In genomic region chr5:148385094-148385493, GRCh38 we compare ENCODE assay signal across 11 cellular contexts. TPM values are rescaled to one million over a fixed set of nuclear protein-coding genes. Genes with fewer than 3 reads are reported as not detected.
A peak's percentile ranks its signal among the peaks of the same experiment; 100 is the strongest.
DNase-seq lines count a peak whose midpoint lies in the region; ATAC-seq and TF ChIP-seq lines count a peak whose summit lies in the region.
"Had no signal": no experiment of that assay in that cellular context is flagged by ENCODE, and none has a peak within 500 bp of the region (broad histone marks: within the 10 kb centered on the region; RNA-seq: fewer than 3 reads in every experiment).

No MANE protein-coding gene starts in this region.

- DNase-seq in GM23248 (no peak), endodermal cell (no peak), osteocyte (ENCODE audit: extremely low spot score, unreplicated experiment) (no peak)
- DNase-seq: head of caudate nucleus, SJCRH30, testis had no signal

- peak overlapping the region; percentile 93 for H3K4me3 ChIP-seq in GM23248
- H3K4me3 ChIP-seq in OCI-LY1 (ENCODE audit: low read depth, low read length, poor library complexity, severe bottlenecking): peak overlapping the region; percentile 85
- peak overlapping the region; percentile 95 for H3K4me3 ChIP-seq in endodermal cell (ENCODE audit: low read length)

- H3K27ac Mint-ChIP-seq in endodermal cell: peak overlapping the region; percentile 97
- H3K27ac Mint-ChIP-seq in osteocyte (ENCODE audit: unreplicated experiment): peak overlapping the region; percentile 42

- peaks cover 42% of the 10 kb centered on the region for H3F3A ChIP-seq in GM23248 (ENCODE audit: insufficient read depth)
- H3F3A ChIP-seq in OCI-LY1 (ENCODE audit: insufficient read depth, low read length): no peaks in the 10 kb centered on the region

- H3K9me3 ChIP-seq in GM23248 (ENCODE audit: low read depth) (no peaks in the 10 kb centered on the region), OCI-LY1 (ENCODE audit: low read length) (no peaks in the 10 kb centered on the region), endodermal cell (ENCODE audit: control insufficient read depth, low read length) (no peaks in the 10 kb centered on the region)
- H3K9me3 ChIP-seq: SJCRH30, testis had no signal

- H3K79me2 ChIP-seq in GM23248 (ENCODE audit: insufficient read depth) (peaks cover 67% of the 10 kb centered on the region), OCI-LY1 (ENCODE audit: insufficient read depth, low read length) (peaks cover 44% of the 10 kb centered on the region)

- H2AFZ ChIP-seq in GM23248 (no peak overlapping the region), OCI-LY1 (ENCODE audit: low read length) (no peak overlapping the region)

- no peak for TF ChIP-seq CTCF in OCI-LY1 (IDR thresholded peaks at IDR 0.05; ENCODE audit: low read length)
- TF ChIP-seq CTCF in endodermal cell (conservative IDR thresholded peaks at IDR 0.05): no peak
- no peak for TF ChIP-seq CTCF in osteocyte (IDR thresholded peaks at IDR 0.05)

- H3K27ac ChIP-seq in GM23248 (peak overlapping the region; percentile 80), OCI-LY1 (ENCODE audit: low read depth, low read length, poor library complexity, severe bottlenecking) (no peak overlapping the region), endodermal cell (ENCODE audit: low read depth, low read length) (no peak overlapping the region)

- H3K4me1 ChIP-seq in GM23248 (ENCODE audit: insufficient read depth) (peaks cover 50% of the 10 kb centered on the region), OCI-LY1 (ENCODE audit: insufficient read depth, low read length, severe bottlenecking) (peaks cover 31% of the 10 kb centered on the region), endodermal cell (ENCODE audit: control insufficient read depth, insufficient read depth, low read length) (no peaks in the 10 kb centered on the region)

- H3K4me3 Mint-ChIP-seq in endodermal cell: peak overlapping the region; percentile 92
- H3K4me3 Mint-ChIP-seq in osteocyte (ENCODE audit: unreplicated experiment): peak overlapping the region; percentile 85

- H3K27me3 ChIP-seq in GM23248 (replicated peaks; ENCODE audit: insufficient read depth) (no peaks in the 10 kb centered on the region), OCI-LY1 (ENCODE audit: insufficient read depth, low read length) (no peaks in the 10 kb centered on the region), endodermal cell (ENCODE audit: control insufficient read depth, insufficient read depth, low read length, poor library complexity, severe bottlenecking) (no peaks in the 10 kb centered on the region)
- H3K27me3 ChIP-seq: SJCRH30, testis had no signal

- H3K4me2 ChIP-seq in GM23248 (ENCODE audit: unreplicated experiment) (peak overlapping the region; percentile 98), OCI-LY1 (ENCODE audit: low read length) (peak overlapping the region; percentile 95)

- H3K9me3 Mint-ChIP-seq in endodermal cell: no peaks in the 10 kb centered on the region
- H3K9me3 Mint-ChIP-seq in osteocyte (ENCODE audit: unreplicated experiment): no peaks in the 10 kb centered on the region

- 94 to 97% methylated on average over 1 of the region's 1 CpG for WGBS in GM23248 (ENCODE audit: low coverage in 1 of 2, low lambda C conversion rate in 2 of 2, missing lambda C conversion rate in 2 of 2), 2 experiments
- no CpG with 5 or more reads among the region's 1 CpG for whole genome bisulfite sequencing in endodermal cell (ENCODE audit: insufficient coverage in 1 of 2, insufficient read length in 1 of 2), 2 experiments

- peak overlapping the region; percentile 96 for H3K9ac ChIP-seq in GM23248
- H3K9ac ChIP-seq in OCI-LY1 (ENCODE audit: low read length): peak overlapping the region; percentile 83; the same call in 1 of the 2 replicates
- H3K9ac ChIP-seq in endodermal cell (ENCODE audit: extremely low read depth, low read length, poor library complexity, severe bottlenecking): peak overlapping the region; percentile 97

- H3K36me3 ChIP-seq in GM23248 (ENCODE audit: low read depth) (no peaks in the 10 kb centered on the region), OCI-LY1 (ENCODE audit: insufficient read depth, low read length) (peaks cover 22% of the 10 kb centered on the region; the same call in 1 of the 2 replicates), endodermal cell (ENCODE audit: control insufficient read depth, insufficient read depth, low read length) (peaks cover 16% of the 10 kb centered on the region)
- H3K36me3 ChIP-seq: SJCRH30 had no signal

- H3K9me2 ChIP-seq in GM23248 (ENCODE audit: insufficient read depth) (no peaks in the 10 kb centered on the region), OCI-LY1 (ENCODE audit: low read depth, low read length) (no peaks in the 10 kb centered on the region)

- no peaks in the 10 kb centered on the region for H3K27me3 Mint-ChIP-seq in endodermal cell (ENCODE audit: insufficient read depth)
- H3K27me3 Mint-ChIP-seq in osteocyte (ENCODE audit: unreplicated experiment): no peaks in the 10 kb centered on the region

- H3K4me1 Mint-ChIP-seq in endodermal cell (peaks cover 28% of the 10 kb centered on the region), osteocyte (ENCODE audit: unreplicated experiment) (peaks cover 52% of the 10 kb centered on the region)

- H4K20me1 ChIP-seq in GM23248 (ENCODE audit: insufficient read depth) (peaks cover 14% of the 10 kb centered on the region; the same call in 1 of the 2 replicates), OCI-LY1 (ENCODE audit: insufficient read depth, low read length) (no peaks in the 10 kb centered on the region)

- H3K36me3 Mint-ChIP-seq in endodermal cell (ENCODE audit: low read depth) (peaks cover 16% of the 10 kb centered on the region), osteocyte (ENCODE audit: unreplicated experiment) (peaks cover 9% of the 10 kb centered on the region)

- ATAC-seq in GM21390 (IDR thresholded peaks at IDR 0.05; ENCODE audit: unreplicated experiment) (no peak), HG03354 (IDR thresholded peaks at IDR 0.05; ENCODE audit: poor library complexity, severe bottlenecking, unreplicated experiment) (no peak), HG02610 (IDR thresholded peaks at IDR 0.05; ENCODE audit: unreplicated experiment) (no peak)

- in situ Hi-C loops in GM23248 (cut with MboI): no loop called here

RNA-seq across cellular contexts. Expression of gene FBXO38, which starts 1.3 kb away (rescaled TPM):
- 42.9 and 55.3 TPM in 2 replicates for total RNA-seq in GM23248 (2014; rRNA removed; shearing (Covaris generic))
- polyA plus RNA-seq in GM23248 (2016; fragmentation: Nextera tagmentation; extraction: Ambion mirVana): 16.7 and 17.1 TPM in 2 replicates
- total RNA-seq in endodermal cell (10 to 100 TPM; 45.4 to 49.7 TPM), osteocyte (50.1 TPM in 2 replicates)
- polyA plus RNA-seq in endodermal cell (2013, experiment 1 of 2): 31.7 TPM
- 30.6 TPM for polyA plus RNA-seq in endodermal cell (2013, experiment 2 of 2)

RNA-seq across cellular contexts. Expression of gene SPINK9, which starts 49.7 kb away (rescaled TPM):
- total RNA-seq in GM23248 (2014; rRNA removed; shearing (Covaris generic)): not detected in 2 replicates
- not detected in 2 replicates for polyA plus RNA-seq in GM23248 (2016; fragmentation: Nextera tagmentation; extraction: Ambion mirVana)
- total RNA-seq in endodermal cell (not detected), osteocyte (not detected in 2 replicates)
- not detected for polyA plus RNA-seq in endodermal cell (2013, experiment 1 of 2)
- polyA plus RNA-seq in endodermal cell (2013, experiment 2 of 2): not detected
- total RNA-seq: SJCRH30, testis had no signal
- polyA plus RNA-seq: adipose tissue had no signal
